Comparison of ENCODE assay signal across 16 cellular contexts in genomic region chr11:4991066-4991465, GRCh38. TPM values are rescaled to one million over a fixed set of nuclear protein-coding genes. Genes with fewer than 3 reads are reported as not detected.
DNase-seq lines count a peak whose midpoint lies in the region; ATAC-seq and TF ChIP-seq lines count a peak whose summit lies in the region.
"Had no signal": no experiment of that assay in that cellular context is flagged by ENCODE, and none has a peak within 500 bp of the region (broad histone marks: within the 10 kb centered on the region; RNA-seq: fewer than 3 reads in every experiment).

No MANE protein-coding gene starts in this region.

- H3K27ac Mint-ChIP-seq in stimulated activated naive B cell treated with anti-CD40 and anti-IgM and Interleukin-4, amounts not matched to agents 10 μg/mL and 1 μg/mL and 100 μg/mL, for 72 hours, result no peak overlapping the region
- H3K27ac Mint-ChIP-seq: activated CD8-positive, alpha-beta memory T cell treated with anti-CD3 and anti-CD28 coated beads, Interleukin-2, amount 10 ng/mL, durations not matched to agents 7 days and 5 days had no signal

- H3K27ac ChIP-seq in smooth muscle cell (ENCODE audit: low read depth), result no peak overlapping the region
- H3K27ac ChIP-seq: A549, neutrophil, stomach had no signal

- H3K4me2 ChIP-seq in smooth muscle cell, result no peak overlapping the region
- H3K4me2 ChIP-seq: A549 had no signal

- no peaks in the 10 kb centered on the region for H3K36me3 Mint-ChIP-seq in stimulated activated naive B cell treated with anti-CD40 and anti-IgM and Interleukin-4, amounts not matched to agents 10 μg/mL and 1 μg/mL and 100 μg/mL, for 72 hours
- H3K36me3 Mint-ChIP-seq: activated CD8-positive, alpha-beta memory T cell treated with anti-CD3 and anti-CD28 coated beads, Interleukin-2, amount 10 ng/mL, durations not matched to agents 7 days and 5 days had no signal

- H3F3A ChIP-seq in smooth muscle cell (ENCODE audit: low read depth), result no peaks in the 10 kb centered on the region

- no peaks in the 10 kb centered on the region for H3K36me3 ChIP-seq in smooth muscle cell (ENCODE audit: low read depth)
- H3K36me3 ChIP-seq: neutrophil, stomach had no signal

- no peaks in the 10 kb centered on the region for H4K20me1 ChIP-seq in smooth muscle cell (ENCODE audit: low read depth)

- peaks cover 0 to 1% of the 10 kb centered on the region in 2 donors for H3K9me3 Mint-ChIP-seq in stimulated activated naive B cell treated with anti-CD40 and anti-IgM and Interleukin-4, amounts not matched to agents 10 μg/mL and 1 μg/mL and 100 μg/mL, for 72 hours

- peak; percentile 47 to 57 for ATAC-seq in stimulated activated naive B cell treated with anti-CD40 and anti-IgM and Interleukin-4, amounts not matched to agents 10 μg/mL and 1 μg/mL and 100 μg/mL, for 72 hours (replicated peaks)
- ATAC-seq: activated CD8-positive, alpha-beta memory T cell treated with anti-CD3 and anti-CD28 coated beads, Interleukin-2, amount 10 ng/mL, durations not matched to agents 7 days and 5 days had no signal

- TF ChIP-seq CTCF in choroid plexus epithelial cell (conservative IDR thresholded peaks at IDR 0.05; ENCODE audit: low read depth, low read length) (peak; percentile 69), smooth muscle cell (IDR thresholded peaks at IDR 0.05; ENCODE audit: borderline replicate concordance, insufficient read depth, poor library complexity, severe bottlenecking) (no peak)

- WGBS in smooth muscle cell (ENCODE audit: low lambda C conversion rate), result 48% methylated on average over 1 of the region's 1 CpG

- H2AFZ ChIP-seq in smooth muscle cell (ENCODE audit: low read depth), result no peak overlapping the region

- no peak overlapping the region for H3K9ac ChIP-seq in smooth muscle cell (ENCODE audit: low read depth)

- H3K27me3 Mint-ChIP-seq in stimulated activated naive B cell treated with anti-CD40 and anti-IgM and Interleukin-4, amounts not matched to agents 10 μg/mL and 1 μg/mL and 100 μg/mL, for 72 hours, result peaks cover 0 to 6% of the 10 kb centered on the region in 2 donors
- H3K27me3 Mint-ChIP-seq: activated CD8-positive, alpha-beta memory T cell treated with anti-CD3 and anti-CD28 coated beads, Interleukin-2, amount 10 ng/mL, durations not matched to agents 7 days and 5 days had no signal

- H3K79me2 ChIP-seq in smooth muscle cell (ENCODE audit: low read depth), result no peaks in the 10 kb centered on the region

- no peaks in the 10 kb centered on the region for H3K9me3 ChIP-seq in smooth muscle cell (replicated peaks; ENCODE audit: low read depth)
- H3K9me3 ChIP-seq: A549, neutrophil, stomach had no signal

- DNase-seq in NCI-H82 (lab: John Stamatoyannopoulos, UW), result peak; percentile 56
- DNase-seq in NCI-H82 treated with DMSO at 0.1 percent for 48 hours (lab: John Stamatoyannopoulos, UW; ENCODE audit: unreplicated experiment), result no peak
- DNase-seq in NCI-H524 treated with DMSO at 0.1 percent for 48 hours (lab: John Stamatoyannopoulos, UW), result peak; percentile 13
- DNase-seq in choroid plexus epithelial cell (ENCODE audit: low read depth), result peak; percentile 56
- no peak for DNase-seq in stimulated activated naive B cell treated with anti-CD40 and anti-IgM and Interleukin-4, amounts not matched to agents 10 μg/mL and 1 μg/mL and 100 μg/mL, for 72 hours
- no peak for DNase-seq in activated naive CD4-positive, alpha-beta T cell treated with Interleukin-2 at 50 U/mL for 16 hours
- no peak for DNase-seq in NCI-H2171 (lab: John Stamatoyannopoulos, UW)
- no peak for DNase-seq in smooth muscle cell (lab: John Stamatoyannopoulos, UW; ENCODE audit: unreplicated experiment)
- DNase-seq: activated CD8-positive, alpha-beta memory T cell treated with anti-CD3 and anti-CD28 coated beads, Interleukin-2, amount 10 ng/mL, durations not matched to agents 7 days and 5 days; amniotic stem cell; NCI-H226; stomach had no signal

- H3K4me3 Mint-ChIP-seq in stimulated activated naive B cell treated with anti-CD40 and anti-IgM and Interleukin-4, amounts not matched to agents 10 μg/mL and 1 μg/mL and 100 μg/mL, for 72 hours, result no peak overlapping the region
- H3K4me3 Mint-ChIP-seq: activated CD8-positive, alpha-beta memory T cell treated with anti-CD3 and anti-CD28 coated beads, Interleukin-2, amount 10 ng/mL, durations not matched to agents 7 days and 5 days had no signal

- H3K4me3 ChIP-seq in choroid plexus epithelial cell (ENCODE audit: low read depth, low read length) (no peak overlapping the region), smooth muscle cell (no peak overlapping the region)
- H3K4me3 ChIP-seq: A549, stomach had no signal

- no peaks in the 10 kb centered on the region for H3K4me1 Mint-ChIP-seq in stimulated activated naive B cell treated with anti-CD40 and anti-IgM and Interleukin-4, amounts not matched to agents 10 μg/mL and 1 μg/mL and 100 μg/mL, for 72 hours
- H3K4me1 Mint-ChIP-seq: activated CD8-positive, alpha-beta memory T cell treated with anti-CD3 and anti-CD28 coated beads, Interleukin-2, amount 10 ng/mL, durations not matched to agents 7 days and 5 days had no signal

- no peaks in the 10 kb centered on the region for H3K4me1 ChIP-seq in smooth muscle cell (ENCODE audit: low read depth)
- H3K4me1 ChIP-seq: A549, stomach had no signal

- no peaks in the 10 kb centered on the region for H3K27me3 ChIP-seq in smooth muscle cell (ENCODE audit: low read depth)
- H3K27me3 ChIP-seq: neutrophil, stomach had no signal

RNA-seq across cellular contexts. Expression of gene OR51L1, which starts 3.6 kb away (rescaled TPM):
- not detected in 2 replicates for total RNA-seq in smooth muscle cell
- polyA plus RNA-seq in smooth muscle cell, result not detected in 2 replicates
- total RNA-seq: activated CD8-positive, alpha-beta memory T cell treated with anti-CD3 and anti-CD28 coated beads, Interleukin-2, amount 10 ng/mL, durations not matched to agents 7 days and 5 days; endothelial cell of umbilical vein; stomach; T-helper 1 cell treated with Interleukin-12 subunit alpha and Interleukin-12 subunit beta and Interleukin-4 antibody, amounts not matched to agents 30 ng/mL and 1 ng/mL, for 36 hours had no signal
- polyA plus RNA-seq: A549, endothelial cell of umbilical vein, stomach had no signal

RNA-seq across cellular contexts. Expression of gene OR51A2, which starts 35.6 kb away (rescaled TPM):
- not detected in 2 replicates for total RNA-seq in smooth muscle cell
- polyA plus RNA-seq in smooth muscle cell, result not detected in 2 replicates
- total RNA-seq: activated CD8-positive, alpha-beta memory T cell treated with anti-CD3 and anti-CD28 coated beads, Interleukin-2, amount 10 ng/mL, durations not matched to agents 7 days and 5 days; endothelial cell of umbilical vein; stomach; T-helper 1 cell treated with Interleukin-12 subunit alpha and Interleukin-12 subunit beta and Interleukin-4 antibody, amounts not matched to agents 30 ng/mL and 1 ng/mL, for 36 hours had no signal
- polyA plus RNA-seq: A549, endothelial cell of umbilical vein, stomach had no signal

RNA-seq across cellular contexts. Expression of gene OR51A4, which starts 43.7 kb away (rescaled TPM):
- not detected in 2 replicates for total RNA-seq in smooth muscle cell
- not detected in 2 replicates for polyA plus RNA-seq in smooth muscle cell
- total RNA-seq: activated CD8-positive, alpha-beta memory T cell treated with anti-CD3 and anti-CD28 coated beads, Interleukin-2, amount 10 ng/mL, durations not matched to agents 7 days and 5 days; endothelial cell of umbilical vein; stomach; T-helper 1 cell treated with Interleukin-12 subunit alpha and Interleukin-12 subunit beta and Interleukin-4 antibody, amounts not matched to agents 30 ng/mL and 1 ng/mL, for 36 hours had no signal
- polyA plus RNA-seq: A549, endothelial cell of umbilical vein, stomach had no signal

RNA-seq across cellular contexts. Expression of gene OR52J3, which starts 55.3 kb away (rescaled TPM):
- not detected in 2 replicates for total RNA-seq in smooth muscle cell
- polyA plus RNA-seq in smooth muscle cell, result not detected in 2 replicates
- total RNA-seq: activated CD8-positive, alpha-beta memory T cell treated with anti-CD3 and anti-CD28 coated beads, Interleukin-2, amount 10 ng/mL, durations not matched to agents 7 days and 5 days; endothelial cell of umbilical vein; stomach; T-helper 1 cell treated with Interleukin-12 subunit alpha and Interleukin-12 subunit beta and Interleukin-4 antibody, amounts not matched to agents 30 ng/mL and 1 ng/mL, for 36 hours had no signal
- polyA plus RNA-seq: A549, endothelial cell of umbilical vein, stomach had no signal

Comparison
In these comparisons a context has a peak if more than half of its experiments do, and no peak if none do; other contexts are left out.
1. DNase-seq: peak in NCI-H82 (single experiment), NCI-H524 treated with DMSO at 0.1 percent for 48 hours (single experiment) and choroid plexus epithelial cell (single experiment); none in NCI-H82 treated with DMSO at 0.1 percent for 48 hours (single experiment), stimulated activated naive B cell treated with anti-CD40 and anti-IgM and Interleukin-4, amounts not matched to agents 10 μg/mL and 1 μg/mL and 100 μg/mL, for 72 hours (single experiment), activated naive CD4-positive, alpha-beta T cell treated with Interleukin-2 at 50 U/mL for 16 hours (single experiment), NCI-H2171 (single experiment) and smooth muscle cell (single experiment).